ENCODE assay signal across 6 cellular contexts in the genomic region with DNA sequence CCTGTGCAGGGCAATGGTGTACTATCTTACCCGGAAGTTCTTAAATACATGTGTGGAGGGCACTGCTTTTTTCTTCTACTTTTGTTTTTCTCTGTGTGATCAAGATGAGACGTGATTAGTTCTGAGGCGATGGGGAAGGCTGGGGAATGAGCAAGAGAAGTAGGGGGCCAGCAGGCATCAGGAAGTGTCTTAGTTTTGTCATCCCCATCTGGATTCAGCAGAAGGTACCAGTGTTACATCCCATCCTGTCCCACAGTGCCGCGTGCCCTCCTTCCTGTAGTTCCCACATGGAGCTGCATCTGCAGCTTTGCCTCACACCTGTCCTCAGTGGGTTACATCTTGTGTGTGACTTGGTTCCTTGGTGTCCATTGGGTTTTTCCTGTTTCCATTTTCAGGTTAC.
"Had no signal": no experiment of that assay in that cellular context is flagged by ENCODE, and none has a peak within 500 bp of the region (broad histone marks: within the 10 kb centered on the region; RNA-seq: fewer than 3 reads in every experiment).

No MANE protein-coding gene starts in this region.

- H3K4me3 ChIP-seq: K562 had no signal

- H3K36me3 Mint-ChIP-seq: IgD-negative memory B cell had no signal

- DNase-seq: IMR-90, KBM-7, KG1 had no signal

- H3K27ac Mint-ChIP-seq: IgD-negative memory B cell had no signal

- H3K27ac ChIP-seq: HL-60 had no signal

- H3K4me3 Mint-ChIP-seq: IgD-negative memory B cell had no signal

- ATAC-seq: K562 had no signal

- H3K4me1 Mint-ChIP-seq: IgD-negative memory B cell had no signal
